In the genomic region with DNA sequence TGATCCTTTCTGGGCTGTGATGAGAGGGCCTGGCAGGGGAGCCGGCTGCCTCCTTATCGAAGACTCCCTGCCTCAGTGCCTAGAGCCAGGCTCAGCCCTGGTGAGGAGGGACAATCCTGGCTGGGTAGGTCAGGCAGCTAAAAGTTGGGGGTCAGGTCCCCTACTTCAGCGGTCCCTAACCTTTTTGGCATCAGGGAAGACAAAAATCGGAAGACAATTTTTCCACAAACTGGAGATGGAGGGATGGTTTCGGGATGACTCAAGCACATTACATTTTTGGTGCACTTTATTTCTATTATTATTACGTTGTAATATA, we compare ENCODE assay signal across 1 cellular context.
TF ChIP-seq lines count a peak whose summit lies in the region.

No MANE protein-coding gene starts in this region.

TF ChIP-seq in endothelial cell of umbilical vein, 7 proteins besides CTCF, POLR2A, EP300 and RAD21 (continued from another document):
- TF ChIP-seq, protein P1, sequence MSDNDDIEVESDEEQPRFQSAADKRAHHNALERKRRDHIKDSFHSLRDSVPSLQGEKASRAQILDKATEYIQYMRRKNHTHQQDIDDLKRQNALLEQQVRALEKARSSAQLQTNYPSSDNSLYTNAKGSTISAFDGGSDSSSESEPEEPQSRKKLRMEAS (IDR thresholded peaks at IDR 0.05; ENCODE audit: insufficient read depth, insufficient read length): no peak
- TF ChIP-seq MYC (IDR thresholded peaks at IDR 0.05; ENCODE audit: low read depth, low read length): no peak
- no peak for TF ChIP-seq JUN (IDR thresholded peaks at IDR 0.05; ENCODE audit: borderline replicate concordance, insufficient read depth, insufficient read length, low read depth)
- no peak for TF ChIP-seq EZH2 (IDR thresholded peaks at IDR 0.05; ENCODE audit: borderline replicate concordance, low read depth, low read length, severe bottlenecking)
- TF ChIP-seq GATA2 (IDR thresholded peaks at IDR 0.05; ENCODE audit: insufficient read depth, insufficient read length, low read depth, low read length): no peak
- TF ChIP-seq FOS (IDR thresholded peaks at IDR 0.05; ENCODE audit: borderline replicate concordance, insufficient read depth, low read length): no peak
